14 cellular contexts compared by ENCODE assay signal in genomic region chr5:28779161-28779754, GRCh38.
DNase-seq lines count a peak whose midpoint lies in the region; FAIRE-seq and TF ChIP-seq lines count a peak whose summit lies in the region.
"Had no signal": no experiment of that assay in that cellular context is flagged by ENCODE, and none has a peak within 500 bp of the region (broad histone marks: within the 10 kb centered on the region; RNA-seq: fewer than 3 reads in every experiment).

No MANE protein-coding gene starts in this region.

- no peaks in the 10 kb centered on the region for H3K4me1 Mint-ChIP-seq in astrocyte (ENCODE audit: low read depth, unreplicated experiment)
- no peaks in the 10 kb centered on the region for H3K4me1 Mint-ChIP-seq in activated CD4-positive, alpha-beta memory T cell treated with anti-CD3 and anti-CD28 coated beads for 36 hours (ENCODE audit: low read depth)
- H3K4me1 Mint-ChIP-seq: activated naive CD4-positive, alpha-beta T cell treated with anti-CD3 and anti-CD28 coated beads, Interleukin-2, amount 10 ng/mL, durations not matched to agents 7 days and 5 days had no signal

- H3K4me3 ChIP-seq in astrocyte (ENCODE audit: insufficient read depth, low read depth, low read length) = no peak overlapping the region
- H3K4me3 ChIP-seq: testis had no signal

- no peaks in the 10 kb centered on the region for H3K36me3 ChIP-seq in astrocyte (ENCODE audit: insufficient read depth, low read length)

- no peaks in the 10 kb centered on the region for H3K9me3 Mint-ChIP-seq in astrocyte (ENCODE audit: unreplicated experiment)
- peaks cover 12% of the 10 kb centered on the region for H3K9me3 Mint-ChIP-seq in activated CD4-positive, alpha-beta memory T cell treated with anti-CD3 and anti-CD28 coated beads for 36 hours

- H3K9me3 ChIP-seq in astrocyte (ENCODE audit: insufficient read depth, low read depth, low read length) = no peaks in the 10 kb centered on the region
- H3K9me3 ChIP-seq: testis had no signal

- H4K20me1 ChIP-seq in astrocyte (ENCODE audit: insufficient read depth, low read length) = no peaks in the 10 kb centered on the region

- H3K9ac ChIP-seq in astrocyte (ENCODE audit: low read length) = no peak overlapping the region

- H2AFZ ChIP-seq in astrocyte (ENCODE audit: low read depth, low read length) = no peak overlapping the region

- POLR2A ChIA-PET in activated CD4-positive, alpha-beta memory T cell treated with anti-CD3 and anti-CD28 coated beads for 36 hours (lab: Charles Lee) = no interaction called here

- no peak overlapping the region for H3K4me2 ChIP-seq in astrocyte (ENCODE audit: low read length)

- no peak overlapping the region for H3K4me3 Mint-ChIP-seq in astrocyte (ENCODE audit: unreplicated experiment)
- no peak overlapping the region for H3K4me3 Mint-ChIP-seq in activated CD4-positive, alpha-beta memory T cell treated with anti-CD3 and anti-CD28 coated beads for 36 hours
- H3K4me3 Mint-ChIP-seq: activated naive CD4-positive, alpha-beta T cell treated with anti-CD3 and anti-CD28 coated beads, Interleukin-2, amount 10 ng/mL, durations not matched to agents 7 days and 5 days had no signal

- no peak overlapping the region for H3K27ac Mint-ChIP-seq in astrocyte (ENCODE audit: unreplicated experiment)
- no peak overlapping the region for H3K27ac Mint-ChIP-seq in activated CD4-positive, alpha-beta memory T cell treated with anti-CD3 and anti-CD28 coated beads for 36 hours
- H3K27ac Mint-ChIP-seq: activated naive CD4-positive, alpha-beta T cell treated with anti-CD3 and anti-CD28 coated beads, Interleukin-2, amount 10 ng/mL, durations not matched to agents 7 days and 5 days had no signal

- peak; percentile 27 for TF ChIP-seq CTCF in astrocyte (IDR thresholded peaks at IDR 0.05; ENCODE audit: insufficient read depth, low read depth, low read length)

- FAIRE-seq in astrocyte (lab: Jason Lieb, UNC) = no peak
- FAIRE-seq: endothelial cell of umbilical vein had no signal

- H3K4me1 ChIP-seq in astrocyte (ENCODE audit: insufficient read depth, low read length) = no peaks in the 10 kb centered on the region
- H3K4me1 ChIP-seq: testis had no signal

- H3K27ac ChIP-seq in astrocyte (ENCODE audit: low read depth, low read length) = no peak overlapping the region
- H3K27ac ChIP-seq: testis had no signal

- H3K27me3 Mint-ChIP-seq in astrocyte (ENCODE audit: low read depth, unreplicated experiment) = no peaks in the 10 kb centered on the region
- no peaks in the 10 kb centered on the region for H3K27me3 Mint-ChIP-seq in activated CD4-positive, alpha-beta memory T cell treated with anti-CD3 and anti-CD28 coated beads for 36 hours
- H3K27me3 Mint-ChIP-seq: activated naive CD4-positive, alpha-beta T cell treated with anti-CD3 and anti-CD28 coated beads, Interleukin-2, amount 10 ng/mL, durations not matched to agents 7 days and 5 days had no signal

- intact Hi-C loops in activated CD4-positive, alpha-beta memory T cell treated with anti-CD3 and anti-CD28 coated beads for 36 hours (cut with micrococcal nuclease) = no loop called here

- no peaks in the 10 kb centered on the region for H3K36me3 Mint-ChIP-seq in astrocyte (ENCODE audit: low read depth, unreplicated experiment)
- no peaks in the 10 kb centered on the region for H3K36me3 Mint-ChIP-seq in activated CD4-positive, alpha-beta memory T cell treated with anti-CD3 and anti-CD28 coated beads for 36 hours
- H3K36me3 Mint-ChIP-seq: activated naive CD4-positive, alpha-beta T cell treated with anti-CD3 and anti-CD28 coated beads, Interleukin-2, amount 10 ng/mL, durations not matched to agents 7 days and 5 days had no signal

- H3K79me2 ChIP-seq in astrocyte (ENCODE audit: insufficient read depth, low read length) = no peaks in the 10 kb centered on the region

- CTCF ChIA-PET in activated CD4-positive, alpha-beta memory T cell treated with anti-CD3 and anti-CD28 coated beads for 36 hours (lab: Charles Lee) = no interaction called here

- no peaks in the 10 kb centered on the region for H3K27me3 ChIP-seq in astrocyte (ENCODE audit: insufficient read depth, low read length)
- H3K27me3 ChIP-seq: testis had no signal

- DNase-seq in NCI-H146 (lab: John Stamatoyannopoulos, UW) (peak; percentile 20), NCI-H146 treated with DMSO at 0.1 percent for 48 hours (lab: John Stamatoyannopoulos, UW; ENCODE audit: unreplicated experiment) (no peak), NCI-H226 (peak; percentile 14), astrocyte (ENCODE audit: low read depth) (no peak), non-pigmented ciliary epithelial cell (ENCODE audit: low read depth) (peak; percentile 4)
- no peak for DNase-seq in activated CD4-positive, alpha-beta memory T cell treated with anti-CD3 and anti-CD28 coated beads for 36 hours
- DNase-seq in stimulated activated CD4-positive, alpha-beta T cell treated with anti-CD3 and anti-CD28 coated beads, Interleukin-2, amount 100 ng/mL, for 48 hours = no peak
- DNase-seq in stimulated activated CD4-positive, alpha-beta T cell treated with anti-CD3 and anti-CD28 coated beads, Interleukin-15, amount 100 ng/mL, for 24 hours = no peak
- DNase-seq: activated CD4-positive, CD25-positive, alpha-beta regulatory T cell treated with anti-CD3 and anti-CD28 coated beads, Interleukin-2, amount 50 U/mL, for 72 hours; activated naive CD4-positive, alpha-beta T cell treated with anti-CD3 and anti-CD28 coated beads, Interleukin-2, amount 10 ng/mL, durations not matched to agents 7 days and 5 days; GF-D8; NK-92 treated with Interleukin-12 subunit alpha and Interleukin-12 subunit beta, amount 100 ng/mL, for 24 hours; testis had no signal

Comparison
In these comparisons a context has a peak if more than half of its experiments do, and no peak if none do; other contexts are left out.
1. DNase-seq: peak in NCI-H146 (single experiment), NCI-H226 (single experiment) and non-pigmented ciliary epithelial cell (single experiment); none in NCI-H146 treated with DMSO at 0.1 percent for 48 hours (single experiment), astrocyte (single experiment), activated CD4-positive, alpha-beta memory T cell treated with anti-CD3 and anti-CD28 coated beads for 36 hours (single experiment), stimulated activated CD4-positive, alpha-beta T cell treated with anti-CD3 and anti-CD28 coated beads, Interleukin-2, amount 100 ng/mL, for 48 hours (0 of 2) and stimulated activated CD4-positive, alpha-beta T cell treated with anti-CD3 and anti-CD28 coated beads, Interleukin-15, amount 100 ng/mL, for 24 hours (single experiment).